ENCODE assay signal across 9 cellular contexts in the genomic region with DNA sequence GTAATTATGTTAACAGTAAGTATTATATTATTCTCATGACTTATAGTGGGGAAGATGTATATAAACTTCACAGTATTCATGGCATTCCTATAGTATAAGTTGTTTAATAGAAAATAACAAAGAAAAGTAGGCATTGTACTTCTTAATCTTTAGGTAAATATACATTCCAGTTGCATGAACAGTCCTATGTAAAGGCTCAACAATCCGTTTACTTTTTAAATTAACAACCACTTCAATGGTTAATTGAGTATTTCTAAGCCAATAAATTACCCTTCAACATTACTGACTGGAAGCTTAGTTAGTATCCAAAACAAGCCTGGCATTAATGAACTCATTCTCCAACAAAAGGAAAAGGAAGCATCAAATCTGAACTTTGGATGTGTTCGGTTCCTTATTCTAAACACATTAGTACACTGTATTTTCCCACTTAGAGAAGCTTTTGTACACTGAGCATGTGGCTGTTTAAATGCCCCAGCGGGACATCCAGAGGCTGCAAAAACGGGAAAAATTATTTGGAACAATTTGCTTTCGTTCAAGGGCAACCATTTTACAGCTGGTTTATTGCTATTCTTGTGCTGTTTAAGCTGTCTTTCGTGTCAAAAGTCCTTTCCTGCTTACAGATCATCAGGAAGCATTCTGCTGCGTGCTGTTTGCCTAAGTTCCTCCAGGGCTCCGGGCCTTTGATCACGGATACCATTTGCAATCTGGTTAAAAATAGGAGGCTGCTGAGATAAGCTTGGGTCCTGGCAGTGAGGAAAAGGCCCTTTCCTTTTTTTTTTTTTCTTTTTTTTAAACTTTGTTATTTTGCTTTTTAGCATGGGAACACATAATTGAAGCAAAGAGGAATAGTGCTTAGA.
A peak's percentile ranks its signal among the peaks of the same experiment; 100 is the strongest.
DNase-seq lines count a peak whose midpoint lies in the region; ATAC-seq, FAIRE-seq and TF ChIP-seq lines count a peak whose summit lies in the region.
"Had no signal": no experiment of that assay in that cellular context is flagged by ENCODE, and none has a peak within 500 bp of the region (broad histone marks: within the 10 kb centered on the region; RNA-seq: fewer than 3 reads in every experiment).

No MANE protein-coding gene starts in this region.

- FAIRE-seq in keratinocyte (lab: Jason Lieb, UNC) (no peak), HTR-8/SVneo (lab: Jason Lieb, UNC) (no peak)

- no peaks in the 10 kb centered on the region for H3K4me1 ChIP-seq in Loucy (ENCODE audit: insufficient read depth, low read length, poor library complexity, severe bottlenecking)
- no peaks in the 10 kb centered on the region for H3K4me1 ChIP-seq in keratinocyte (ENCODE audit: control insufficient read depth, extremely low read depth, insufficient read depth, low read length)
- H3K4me1 ChIP-seq in thoracic aorta (ENCODE audit: control insufficient read depth in 1 of 2, low read depth in 2 of 2) = peaks cover 7 to 14% of the 10 kb centered on the region in 2 donors

- peak overlapping the region in 3 of 5 experiments; percentile 36 to 94 (median 93) for H3K27ac Mint-ChIP-seq in brain

- H3K36me3 ChIP-seq in Loucy (ENCODE audit: insufficient read depth, low read length) (no peaks in the 10 kb centered on the region), keratinocyte (ENCODE audit: control insufficient read depth in 2 of 2, extremely low read depth in 1 of 2, insufficient read depth in 2 of 2, low read length in 2 of 2) (no peaks in the 10 kb centered on the region), thoracic aorta (no peaks in the 10 kb centered on the region)
- H3K36me3 ChIP-seq: neutrophil had no signal

- peaks cover 46% of the 10 kb centered on the region for H3K4me1 Mint-ChIP-seq in brain

- H3K27me3 ChIP-seq in Loucy (ENCODE audit: insufficient read depth, low read length, poor library complexity, severe bottlenecking) (no peaks in the 10 kb centered on the region), keratinocyte (ENCODE audit: control insufficient read depth, extremely low read depth, insufficient read depth, low read length) (no peaks in the 10 kb centered on the region), thoracic aorta (replicated peaks; ENCODE audit: insufficient read depth) (no peaks in the 10 kb centered on the region)
- H3K27me3 ChIP-seq: neutrophil had no signal

- no peaks in the 10 kb centered on the region for H3K79me2 ChIP-seq in Loucy (ENCODE audit: insufficient read depth, low read length)
- no peaks in the 10 kb centered on the region for H3K79me2 ChIP-seq in keratinocyte (ENCODE audit: control insufficient read depth, insufficient read depth, low read length)

- ATAC-seq in thoracic aorta (ENCODE audit: insufficient number of reproducible peaks, low FRiP score, low read depth) = peak; percentile 62

- no peaks in the 10 kb centered on the region for H3K9me3 Mint-ChIP-seq in brain

- no peaks in the 10 kb centered on the region for H3K36me3 Mint-ChIP-seq in brain

- no peaks in the 10 kb centered on the region for H3K9me2 ChIP-seq in Loucy (replicated peaks; ENCODE audit: low read depth, low read length)

- H3K4me3 ChIP-seq in Loucy (ENCODE audit: low read length, poor library complexity, severe bottlenecking) (no peak overlapping the region), keratinocyte (ENCODE audit: control insufficient read depth in 2 of 3, extremely low read depth in 1 of 3, insufficient read depth in 2 of 3, low read depth in 1 of 3, low read length in 3 of 3) (no peak overlapping the region), thoracic aorta (peak overlapping the region; percentile 65)

- no peaks in the 10 kb centered on the region for H4K20me1 ChIP-seq in Loucy (ENCODE audit: insufficient read depth, low read length, poor library complexity, severe bottlenecking)
- H4K20me1 ChIP-seq in keratinocyte (ENCODE audit: control insufficient read depth, extremely low read depth, insufficient read depth, low read length) = no peaks in the 10 kb centered on the region

- no peaks in the 10 kb centered on the region for H3K9me3 ChIP-seq in Loucy (ENCODE audit: insufficient read depth, low read depth, low read length)
- H3K9me3 ChIP-seq in keratinocyte (ENCODE audit: control insufficient read depth, low read depth, low read length) = no peaks in the 10 kb centered on the region
- H3K9me3 ChIP-seq in thoracic aorta = no peaks in the 10 kb centered on the region
- H3K9me3 ChIP-seq: neutrophil had no signal

- peak overlapping the region; percentile 34; the same call in 1 of the 2 replicates for H2AFZ ChIP-seq in Loucy (ENCODE audit: low read length)
- peak overlapping the region; percentile 34 for H2AFZ ChIP-seq in keratinocyte (ENCODE audit: control insufficient read depth, low read length)

- H3K4me2 ChIP-seq in Loucy (ENCODE audit: low read depth, low read length, poor library complexity, severe bottlenecking) (no peak overlapping the region), keratinocyte (ENCODE audit: control insufficient read depth, extremely low read depth, insufficient read depth, low read depth, low read length) (no peak overlapping the region)
- H3K4me2 ChIP-seq: KMS-11 had no signal

- H3K27ac ChIP-seq in keratinocyte (ENCODE audit: control insufficient read depth, insufficient read depth, low read length) = no peak overlapping the region
- H3K27ac ChIP-seq in thoracic aorta = peak overlapping the region; percentile 2 to 57
- H3K27ac ChIP-seq: KMS-11, neutrophil had no signal

- no peaks in the 10 kb centered on the region for H3K9me1 ChIP-seq in keratinocyte (ENCODE audit: control insufficient read depth, extremely low read depth, insufficient read depth, low read length)

- H3K4me3 Mint-ChIP-seq in brain = peak overlapping the region; percentile 31 to 76 (median 57)

- H3K9ac ChIP-seq in Loucy (ENCODE audit: low read depth, low read length, poor library complexity, severe bottlenecking) = no peak overlapping the region
- no peak overlapping the region for H3K9ac ChIP-seq in keratinocyte (ENCODE audit: control insufficient read depth, extremely low read depth, insufficient read depth, low read length)
- H3K9ac ChIP-seq: KMS-11 had no signal

- no peaks in the 10 kb centered on the region for H3F3A ChIP-seq in Loucy (ENCODE audit: low read depth)

- DNase-seq in keratinocyte (ENCODE audit: low read depth, low spot score) (no peak), thoracic aorta (ENCODE audit: low spot score) (no peak), NCI-H1694 treated with DMSO at 0.1 percent for 48 hours (lab: John Stamatoyannopoulos, UW) (no peak), HTR-8/SVneo (ENCODE audit: insufficient read length, low spot score) (no peak)
- no peak for DNase-seq in stimulated activated CD4-positive, alpha-beta T cell treated with anti-CD3 and anti-CD28 coated beads, Interleukin-4, amount 100 ng/mL, for 24 hours

- dilution Hi-C loops in keratinocyte (cut with MboI; ENCODE audit: extremely low pct_ligation_motif_present, low sequenced_read_pairs) = no loop called here

- TF ChIP-seq CTCF in Loucy (conservative IDR thresholded peaks at IDR 0.05; ENCODE audit: low read length) = no peak
- TF ChIP-seq CTCF in brain (conservative IDR thresholded peaks at IDR 0.05) = peak in 1 of 2 experiments; percentile 38
- TF ChIP-seq CTCF in keratinocyte (optimal IDR thresholded peaks at IDR 0.05 in 1 of 3, IDR thresholded peaks at IDR 0.05 in 1 of 3, conservative IDR thresholded peaks at IDR 0.05 in 1 of 3; ENCODE audit: extremely low read depth in 1 of 3, insufficient read depth in 2 of 3, low read length in 3 of 3) = no peak
- peak; percentile 29 for TF ChIP-seq CTCF in thoracic aorta (IDR thresholded peaks at IDR 0.05)

- peaks cover 55% of the 10 kb centered on the region for H3K27me3 Mint-ChIP-seq in brain
